8 cellular contexts compared by ENCODE assay signal in the genomic region with DNA sequence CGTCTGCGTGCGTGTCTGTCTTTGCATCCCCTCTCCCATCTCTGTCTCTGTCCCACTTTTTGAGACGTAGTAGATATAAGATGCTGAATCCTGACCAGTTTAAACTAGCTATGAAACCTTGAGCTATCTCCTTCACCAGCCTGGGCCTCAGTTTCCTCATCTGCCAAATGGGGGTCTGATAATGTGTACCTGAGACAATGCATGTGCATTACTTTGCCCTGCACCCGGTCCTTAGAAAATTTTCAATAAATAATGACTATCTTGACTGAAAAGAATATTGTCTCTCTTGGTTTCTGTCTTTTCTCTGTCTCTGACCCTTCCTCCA. TPM values are rescaled to one million over a fixed set of nuclear protein-coding genes. Genes with fewer than 3 reads are reported as not detected.
A peak's percentile ranks its signal among the peaks of the same experiment; 100 is the strongest.
DNase-seq lines count a peak whose midpoint lies in the region; ATAC-seq and TF ChIP-seq lines count a peak whose summit lies in the region.

No MANE protein-coding gene starts in this region.

- H3K4me1 ChIP-seq in HCT116 (ENCODE audit: control insufficient read depth in 1 of 2, insufficient read depth in 2 of 2, low read length in 2 of 2) = peaks cover 3 to 21% of the 10 kb centered on the region in 2 experiments; a peak in 3 of 4 replicates
- no peaks in the 10 kb centered on the region; the same call in 1 of the 2 replicates for H3K4me1 ChIP-seq in iPS DF 6.9 (ENCODE audit: control insufficient read depth, insufficient read depth, low read length)
- H3K4me1 ChIP-seq in spleen = peaks cover 0 to 26% (median 8%) of the 10 kb centered on the region in 6 donors

- TF ChIP-seq CTCF in HCT116 (IDR thresholded peaks at IDR 0.05 in 2 of 3, conservative IDR thresholded peaks at IDR 0.05 in 1 of 3; ENCODE audit: borderline replicate concordance in 1 of 3, insufficient read depth in 1 of 3, low read depth in 2 of 3, low read length in 2 of 3) (no peak), spleen (IDR thresholded peaks at IDR 0.05 in 8 of 11, conservative IDR thresholded peaks at IDR 0.05 in 3 of 11) (no peak)

- ATAC-seq in HCT116 (no peak), HG03520 (IDR thresholded peaks at IDR 0.05; ENCODE audit: unreplicated experiment) (no peak)
- no peak for ATAC-seq in activated CD8-positive, alpha-beta T cell treated with anti-CD3 and anti-CD28 coated beads, Interleukin-2, amount 10 ng/mL, durations not matched to agents 7 days and 5 days

- CTCF ChIA-PET in HCT116 (lab: Charles Lee) = no interaction called here
- CTCF ChIA-PET in activated CD8-positive, alpha-beta T cell treated with anti-CD3 and anti-CD28 coated beads, Interleukin-2, amount 10 ng/mL, durations not matched to agents 7 days and 5 days (lab: Charles Lee) = no interaction called here

- intact Hi-C loops in HCT116 (cut with micrococcal nuclease) = no loop called here
- intact Hi-C loops in spleen (cut with DNase I; ENCODE audit: low total_unique reads) = no loop called here

- peaks cover 18% of the 10 kb centered on the region for H3K4me1 Mint-ChIP-seq in activated CD8-positive, alpha-beta T cell treated with anti-CD3 and anti-CD28 coated beads, Interleukin-2, amount 10 ng/mL, durations not matched to agents 7 days and 5 days (ENCODE audit: low read depth)

- H3K27ac ChIP-seq in HCT116 (ENCODE audit: low read depth, low read length) (peak overlapping the region; percentile 80), iPS DF 6.9 (ENCODE audit: low read length) (no peak overlapping the region), spleen (peak overlapping the region; percentile 49 to 91 (median 88))

- POLR2A ChIA-PET in HCT116 (lab: Charles Lee) = interaction anchor here (2.0 kb wide), 1 partner anchor 13 kb away, joined by 8 read pairs; the partner anchor contains the start of gene TSPYL2
- POLR2A ChIA-PET in activated CD8-positive, alpha-beta T cell treated with anti-CD3 and anti-CD28 coated beads, Interleukin-2, amount 10 ng/mL, durations not matched to agents 7 days and 5 days (lab: Charles Lee) = interaction anchor here (1.0 kb wide), 1 partner anchor 12 kb away, joined by 4 read pairs; the partner anchor contains the start of gene TSPYL2

- no peaks in the 10 kb centered on the region for H3K27me3 Mint-ChIP-seq in activated CD8-positive, alpha-beta T cell treated with anti-CD3 and anti-CD28 coated beads, Interleukin-2, amount 10 ng/mL, durations not matched to agents 7 days and 5 days (ENCODE audit: low read depth)

- no peaks in the 10 kb centered on the region for H3K36me3 ChIP-seq in HCT116 (ENCODE audit: control insufficient read depth in 1 of 2, insufficient read depth in 2 of 2, low read length in 2 of 2)
- no peaks in the 10 kb centered on the region for H3K36me3 ChIP-seq in iPS DF 6.9 (ENCODE audit: control insufficient read depth, insufficient read depth, low read length)
- peaks cover 0 to 11% (median 0%) of the 10 kb centered on the region in 6 donors for H3K36me3 ChIP-seq in spleen

- H3K9me3 ChIP-seq in HCT116 (ENCODE audit: control insufficient read depth in 1 of 2, insufficient read depth in 1 of 2, low read depth in 1 of 2, low read length in 2 of 2) (no peaks in the 10 kb centered on the region), iPS DF 6.9 (ENCODE audit: control insufficient read depth, insufficient read depth, low read length) (no peaks in the 10 kb centered on the region), spleen (no peaks in the 10 kb centered on the region)

- peak overlapping the region; percentile 67 to 75 for H3K4me3 ChIP-seq in HCT116 (replicated peaks in 1 of 2; ENCODE audit: low read depth in 1 of 2, low read length in 2 of 2)
- H3K4me3 ChIP-seq in iPS DF 6.9 (ENCODE audit: low read length) = peak overlapping the region; percentile 98; the same call in 1 of the 2 replicates
- H3K4me3 ChIP-seq in spleen = peak overlapping the region; percentile 55 to 88 (median 60)

- RAD21 ChIA-PET in HCT116 (lab: Charles Lee; ENCODE audit: low non-redundant PET in 1 of 2, low total read pairs in 2 of 2, uncharacterized antibody in 2 of 2, unreplicated experiment in 2 of 2) = no interaction called here

- peak overlapping the region; percentile 54 for H2AFZ ChIP-seq in HCT116 (ENCODE audit: low read depth, low read length, poor library complexity, severe bottlenecking)

- peak overlapping the region; percentile 70 for H3K9ac ChIP-seq in HCT116 (ENCODE audit: low read length)

- H3K9me3 Mint-ChIP-seq in activated CD8-positive, alpha-beta T cell treated with anti-CD3 and anti-CD28 coated beads, Interleukin-2, amount 10 ng/mL, durations not matched to agents 7 days and 5 days (ENCODE audit: insufficient read depth) = no peaks in the 10 kb centered on the region

- H3K27me3 ChIP-seq in HCT116 (ENCODE audit: insufficient read depth, low read length) (no peaks in the 10 kb centered on the region), iPS DF 6.9 (ENCODE audit: control insufficient read depth, insufficient read depth, low read length) (no peaks in the 10 kb centered on the region), spleen (replicated peaks in 1 of 7) (no peaks in the 10 kb centered on the region)

- DNase-seq in HCT116 (ENCODE audit: low read depth, low spot score) = no peak
- no peak for DNase-seq in activated CD8-positive, alpha-beta T cell treated with anti-CD3 and anti-CD28 coated beads, Interleukin-2, amount 10 ng/mL, durations not matched to agents 7 days and 5 days
- no peak for DNase-seq in iPS DF 6.9 (ENCODE audit: low read depth, low spot score)
- DNase-seq in spleen = no peak
- no peak for DNase-seq in NCI-H1436 (lab: John Stamatoyannopoulos, UW)
- DNase-seq in NCI-H526 (lab: John Stamatoyannopoulos, UW) = no peak
- no peak for DNase-seq in H4 (ENCODE audit: low spot score)

- H3K27ac Mint-ChIP-seq in activated CD8-positive, alpha-beta T cell treated with anti-CD3 and anti-CD28 coated beads, Interleukin-2, amount 10 ng/mL, durations not matched to agents 7 days and 5 days = peak overlapping the region; percentile 85

- no peak for TF ChIP-seq RAD21 in HCT116 (IDR thresholded peaks at IDR 0.05; ENCODE audit: low read depth)

- H3K36me3 Mint-ChIP-seq in activated CD8-positive, alpha-beta T cell treated with anti-CD3 and anti-CD28 coated beads, Interleukin-2, amount 10 ng/mL, durations not matched to agents 7 days and 5 days (ENCODE audit: low read depth) = peaks cover 3% of the 10 kb centered on the region

- TF ChIP-seq POLR2A in HCT116 (IDR thresholded peaks at IDR 0.05; ENCODE audit: borderline replicate concordance, extremely low read depth, insufficient read depth, insufficient read length) (no peak), spleen (IDR thresholded peaks at IDR 0.05) (no peak)

- H3K4me3 Mint-ChIP-seq in activated CD8-positive, alpha-beta T cell treated with anti-CD3 and anti-CD28 coated beads, Interleukin-2, amount 10 ng/mL, durations not matched to agents 7 days and 5 days = peak overlapping the region; percentile 86

- BruUV-seq in HCT116 (replicated peaks; lab: Mats Ljungman, UMichigan) = TSS peak; percentile 70

- no peaks in the 10 kb centered on the region for H4K20me1 ChIP-seq in HCT116 (ENCODE audit: insufficient read depth)

- peaks cover 6% of the 10 kb centered on the region; the same call in 1 of the 2 replicates for H3K79me2 ChIP-seq in HCT116 (ENCODE audit: insufficient read depth, low read length)

- WGBS in iPS DF 6.9 (ENCODE audit: insufficient coverage, insufficient read length) = no CpG with 5 or more reads among the region's 5 CpGs
- WGBS in spleen, 5 donors = 0 to 54% (median 5%) methylated on average over 5 of the region's 5 CpGs

- H3K4me2 ChIP-seq in HCT116 (ENCODE audit: low read length) = peak overlapping the region; percentile 84

- H3K9me2 ChIP-seq in HCT116 (ENCODE audit: insufficient read depth) = no peaks in the 10 kb centered on the region

TF ChIP-seq in HCT116, 20 proteins besides CTCF, POLR2A, EP300 and RAD21 (continues in another document):
- no peak for TF ChIP-seq TCF7L2 (IDR thresholded peaks at IDR 0.05; ENCODE audit: borderline replicate concordance, extremely low read depth, insufficient read depth, insufficient read length)
- no peak for TF ChIP-seq YY1 (IDR thresholded peaks at IDR 0.05; ENCODE audit: extremely low read depth, insufficient replicate concordance, low read depth, low read length)
- TF ChIP-seq SRF (IDR thresholded peaks at IDR 0.05; ENCODE audit: low read depth) = no peak
- no peak for TF ChIP-seq SIN3A (IDR thresholded peaks at IDR 0.05; ENCODE audit: low read depth)
- no peak for TF ChIP-seq ZBTB33 (IDR thresholded peaks at IDR 0.05; ENCODE audit: extremely low read depth, insufficient replicate concordance, low read length)

RNA-seq across cellular contexts. Expression of gene KANTR, which starts 0.6 kb away (rescaled TPM):
- total RNA-seq in HCT116 (2021; ENCODE audit: unreplicated experiment) = 7.5 TPM
- polyA plus RNA-seq in HCT116 (2012) = 1.7 and 2.6 TPM in 2 replicates
- 10 to 100 TPM; 11.5 to 11.6 TPM for total RNA-seq in activated CD8-positive, alpha-beta T cell treated with anti-CD3 and anti-CD28 coated beads, Interleukin-2, amount 10 ng/mL, durations not matched to agents 7 days and 5 days
- total RNA-seq in spleen = 10 to 100 TPM; 14.0 to 34.5 (median 19.3) TPM
- 1 to 10 TPM; 4.4 to 8.4 (median 6.1) TPM for polyA plus RNA-seq in spleen
- 2.4 and 2.7 TPM in 2 replicates for total RNA-seq in H4 (2014; rRNA removed; shearing (Covaris generic))

RNA-seq across cellular contexts. Expression of gene TSPYL2, which starts 12.4 kb away (rescaled TPM):
- 19.2 TPM for total RNA-seq in HCT116 (2021; ENCODE audit: unreplicated experiment)
- polyA plus RNA-seq in HCT116 (2012) = 27.1 and 33.5 TPM in 2 replicates
- total RNA-seq in activated CD8-positive, alpha-beta T cell treated with anti-CD3 and anti-CD28 coated beads, Interleukin-2, amount 10 ng/mL, durations not matched to agents 7 days and 5 days = 10 to 100 TPM; 18.1 to 20.0 TPM
- 10 to 100 TPM; 28.6 to 60.0 (median 51.7) TPM for total RNA-seq in spleen
- polyA plus RNA-seq in spleen = 10 to 100 TPM; 35.6 to 65.8 (median 58.6) TPM
- 7.5 and 10.3 TPM in 2 replicates for total RNA-seq in H4 (2014; rRNA removed; shearing (Covaris generic))

RNA-seq across cellular contexts. Expression of gene GPR173, which starts 46.0 kb away (rescaled TPM):
- total RNA-seq in HCT116 (2021; ENCODE audit: unreplicated experiment) = 3.4 TPM
- polyA plus RNA-seq in HCT116 (2012) = 3.1 and 3.4 TPM in 2 replicates
- total RNA-seq in activated CD8-positive, alpha-beta T cell treated with anti-CD3 and anti-CD28 coated beads, Interleukin-2, amount 10 ng/mL, durations not matched to agents 7 days and 5 days = not detected
- 1 to 10 TPM; 1.8 to 4.4 (median 2.8) TPM for total RNA-seq in spleen
- polyA plus RNA-seq in spleen = 1 to 10 TPM in 1 of 3 donors, under 1 TPM in 2; 0.44 to 1.1 (median 0.83) TPM
- total RNA-seq in H4 (2014; rRNA removed; shearing (Covaris generic)) = 0.72 and 1.7 TPM in 2 replicates
